In the genomic region with DNA sequence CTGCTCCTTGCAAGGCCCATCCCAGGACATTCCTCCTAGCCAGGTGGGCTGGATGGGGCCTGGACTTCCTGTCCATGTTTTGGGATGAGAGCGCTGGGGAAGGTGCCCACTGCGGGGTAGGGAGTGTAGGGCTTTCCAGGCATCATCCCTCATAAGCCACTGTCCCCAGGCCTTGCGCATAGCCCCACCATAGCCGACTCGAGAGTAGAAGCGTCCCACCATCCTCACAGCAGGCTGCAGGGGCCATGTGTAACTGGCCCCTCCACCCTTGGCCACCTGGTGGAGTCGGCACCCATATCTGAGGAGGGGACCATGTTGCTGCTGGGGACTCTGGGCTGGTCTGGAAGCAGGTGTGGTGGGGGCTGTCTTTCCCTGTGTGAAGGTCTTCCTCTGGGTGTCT, we compare ENCODE assay signal across 13 cellular contexts. TPM values are rescaled to one million over a fixed set of nuclear protein-coding genes. Genes with fewer than 3 reads are reported as not detected.
DNase-seq lines count a peak whose midpoint lies in the region; ATAC-seq and TF ChIP-seq lines count a peak whose summit lies in the region.
"Had no signal": no experiment of that assay in that cellular context is flagged by ENCODE, and none has a peak within 500 bp of the region (broad histone marks: within the 10 kb centered on the region; RNA-seq: fewer than 3 reads in every experiment).

No MANE protein-coding gene starts in this region.

- H3K4me1 ChIP-seq in esophagus squamous epithelium = peaks cover 17 to 95% (median 44%) of the 10 kb centered on the region in 3 donors

- no peaks in the 10 kb centered on the region for H3K27me3 Mint-ChIP-seq in activated CD4-positive, alpha-beta T cell treated with anti-CD3 and anti-CD28 coated beads, Interleukin-2, amount 10 ng/mL, durations not matched to agents 7 days and 5 days
- H3K27me3 Mint-ChIP-seq in WTC11 (ENCODE audit: low read depth) = no peaks in the 10 kb centered on the region
- H3K27me3 Mint-ChIP-seq in stimulated activated memory B cell treated with anti-CD40 and anti-IgM and Interleukin-4, amounts not matched to agents 10 μg/mL and 1 μg/mL and 100 μg/mL, for 72 hours = no peaks in the 10 kb centered on the region

- peak overlapping the region; percentile 98 for H3K27ac Mint-ChIP-seq in activated CD4-positive, alpha-beta T cell treated with anti-CD3 and anti-CD28 coated beads, Interleukin-2, amount 10 ng/mL, durations not matched to agents 7 days and 5 days
- peak overlapping the region; percentile 87; the same call in 1 of the 2 replicates for H3K27ac Mint-ChIP-seq in WTC11
- H3K27ac Mint-ChIP-seq in stimulated activated memory B cell treated with anti-CD40 and anti-IgM and Interleukin-4, amounts not matched to agents 10 μg/mL and 1 μg/mL and 100 μg/mL, for 72 hours = peak overlapping the region; percentile 81

- no peak for ATAC-seq in WTC11
- ATAC-seq in stimulated activated memory B cell treated with anti-CD40 and anti-IgM and Interleukin-4, amounts not matched to agents 10 μg/mL and 1 μg/mL and 100 μg/mL, for 72 hours = no peak
- ATAC-seq in GM18498 (IDR thresholded peaks at IDR 0.05; ENCODE audit: unreplicated experiment) = no peak
- ATAC-seq in HG02885 (IDR thresholded peaks at IDR 0.05; ENCODE audit: poor library complexity, unreplicated experiment) = no peak

- H3K4me1 Mint-ChIP-seq in activated CD4-positive, alpha-beta T cell treated with anti-CD3 and anti-CD28 coated beads, Interleukin-2, amount 10 ng/mL, durations not matched to agents 7 days and 5 days = peaks cover 91% of the 10 kb centered on the region
- peaks cover 50% of the 10 kb centered on the region for H3K4me1 Mint-ChIP-seq in WTC11
- peaks cover 99% of the 10 kb centered on the region for H3K4me1 Mint-ChIP-seq in stimulated activated memory B cell treated with anti-CD40 and anti-IgM and Interleukin-4, amounts not matched to agents 10 μg/mL and 1 μg/mL and 100 μg/mL, for 72 hours

- no peak for TF ChIP-seq POLR2A in esophagus squamous epithelium (IDR thresholded peaks at IDR 0.05)

- no peak overlapping the region for H3K4me3 ChIP-seq in esophagus squamous epithelium

- intact Hi-C loops in esophagus squamous epithelium (cut with DNase I) = no loop called here

- 89 to 97% methylated on average over 5 to 6 of the region's 7 CpGs for WGBS in esophagus squamous epithelium, 2 donors

- no peaks in the 10 kb centered on the region for H3K36me3 ChIP-seq in esophagus squamous epithelium

- TF ChIP-seq CTCF in WTC11 (IDR thresholded peaks at IDR 0.05) = no peak
- TF ChIP-seq CTCF in esophagus squamous epithelium (IDR thresholded peaks at IDR 0.05) = no peak

- H3K27me3 ChIP-seq in esophagus squamous epithelium = no peaks in the 10 kb centered on the region

- no peak for DNase-seq in activated CD4-positive, alpha-beta T cell treated with anti-CD3 and anti-CD28 coated beads, Interleukin-2, amount 10 ng/mL, durations not matched to agents 7 days and 5 days
- DNase-seq in activated CD4-positive, alpha-beta T cell treated with anti-CD3 and anti-CD28 coated beads, Interleukin-2, amount 50 U/mL, for 1 hour = no peak
- DNase-seq in WTC11 (ENCODE audit: low spot score) (no peak), esophagus squamous epithelium (lab: John Stamatoyannopoulos, UW) (no peak), A172 (ENCODE audit: low spot score) (no peak)
- DNase-seq: effector CD8-positive, alpha-beta T cell; NCI-H1105; stimulated activated CD4-positive, alpha-beta T cell treated with anti-CD3 and anti-CD28 coated beads, Interleukin-1b, Interleukin-23, amount 100 ng/mL, for 48 hours; substantia nigra; T-helper 9 cell had no signal

- POLR2A ChIA-PET in activated CD4-positive, alpha-beta T cell treated with anti-CD3 and anti-CD28 coated beads, Interleukin-2, amount 10 ng/mL, durations not matched to agents 7 days and 5 days (lab: Charles Lee) = no interaction called here
- POLR2A ChIA-PET in WTC11 (lab: Charles Lee) = interaction anchor here (1.3 kb wide), 1 partner anchor 10 kb away, joined by 4 read pairs; no protein-coding TSS in a partner anchor

- peak overlapping the region in 3 of 4 donors; percentile 32 to 85 (median 83) for H3K27ac ChIP-seq in esophagus squamous epithelium

- peaks cover 36% of the 10 kb centered on the region for H3K36me3 Mint-ChIP-seq in activated CD4-positive, alpha-beta T cell treated with anti-CD3 and anti-CD28 coated beads, Interleukin-2, amount 10 ng/mL, durations not matched to agents 7 days and 5 days (ENCODE audit: low read depth)
- no peaks in the 10 kb centered on the region; the same call in 1 of the 2 replicates for H3K36me3 Mint-ChIP-seq in WTC11
- peaks cover 45% of the 10 kb centered on the region for H3K36me3 Mint-ChIP-seq in stimulated activated memory B cell treated with anti-CD40 and anti-IgM and Interleukin-4, amounts not matched to agents 10 μg/mL and 1 μg/mL and 100 μg/mL, for 72 hours

- H3K9me3 ChIP-seq in esophagus squamous epithelium = no peaks in the 10 kb centered on the region

- CTCF ChIA-PET in activated CD4-positive, alpha-beta T cell treated with anti-CD3 and anti-CD28 coated beads, Interleukin-2, amount 10 ng/mL, durations not matched to agents 7 days and 5 days (lab: Charles Lee) = interaction anchor here (1.6 to 3.7 kb wide), 5 partner anchors 8 to 40 kb away, joined by 5 to 23 read pairs (median 11); partner anchors contain the start of gene SH2B3
- CTCF ChIA-PET in WTC11 (lab: Charles Lee) = interaction anchor here (0.8 to 3.0 kb wide), 3 partner anchors 10 to 33 kb away, joined by 3 to 35 read pairs (median 8); no protein-coding TSS in a partner anchor

- no peak overlapping the region for H3K4me3 Mint-ChIP-seq in activated CD4-positive, alpha-beta T cell treated with anti-CD3 and anti-CD28 coated beads, Interleukin-2, amount 10 ng/mL, durations not matched to agents 7 days and 5 days
- no peak overlapping the region for H3K4me3 Mint-ChIP-seq in WTC11
- peak overlapping the region; percentile 73 for H3K4me3 Mint-ChIP-seq in stimulated activated memory B cell treated with anti-CD40 and anti-IgM and Interleukin-4, amounts not matched to agents 10 μg/mL and 1 μg/mL and 100 μg/mL, for 72 hours

- no peaks in the 10 kb centered on the region for H3K9me3 Mint-ChIP-seq in activated CD4-positive, alpha-beta T cell treated with anti-CD3 and anti-CD28 coated beads, Interleukin-2, amount 10 ng/mL, durations not matched to agents 7 days and 5 days
- H3K9me3 Mint-ChIP-seq in WTC11 = no peaks in the 10 kb centered on the region
- H3K9me3 Mint-ChIP-seq in stimulated activated memory B cell treated with anti-CD40 and anti-IgM and Interleukin-4, amounts not matched to agents 10 μg/mL and 1 μg/mL and 100 μg/mL, for 72 hours = no peaks in the 10 kb centered on the region

TF ChIP-seq in WTC11, 78 proteins besides CTCF, POLR2A, EP300 and RAD21 (continues in another document):
- TF ChIP-seq TCF7 (CRISPR knock-in tag; IDR thresholded peaks at IDR 0.05; ENCODE audit: low read depth) (no peak), KAT7 (CRISPR knock-in tag; IDR thresholded peaks at IDR 0.05; ENCODE audit: borderline replicate concordance) (no peak), HMGA2 (CRISPR knock-in tag; IDR thresholded peaks at IDR 0.05) (no peak), JAZF1 (CRISPR knock-in tag; IDR thresholded peaks at IDR 0.05) (no peak), CREB1 (CRISPR knock-in tag; IDR thresholded peaks at IDR 0.05) (no peak), ZNF281 (CRISPR knock-in tag; IDR thresholded peaks at IDR 0.05) (no peak), IRF2 (CRISPR knock-in tag; IDR thresholded peaks at IDR 0.05; ENCODE audit: borderline replicate concordance, low read depth) (no peak)
- TF ChIP-seq, protein P1, sequence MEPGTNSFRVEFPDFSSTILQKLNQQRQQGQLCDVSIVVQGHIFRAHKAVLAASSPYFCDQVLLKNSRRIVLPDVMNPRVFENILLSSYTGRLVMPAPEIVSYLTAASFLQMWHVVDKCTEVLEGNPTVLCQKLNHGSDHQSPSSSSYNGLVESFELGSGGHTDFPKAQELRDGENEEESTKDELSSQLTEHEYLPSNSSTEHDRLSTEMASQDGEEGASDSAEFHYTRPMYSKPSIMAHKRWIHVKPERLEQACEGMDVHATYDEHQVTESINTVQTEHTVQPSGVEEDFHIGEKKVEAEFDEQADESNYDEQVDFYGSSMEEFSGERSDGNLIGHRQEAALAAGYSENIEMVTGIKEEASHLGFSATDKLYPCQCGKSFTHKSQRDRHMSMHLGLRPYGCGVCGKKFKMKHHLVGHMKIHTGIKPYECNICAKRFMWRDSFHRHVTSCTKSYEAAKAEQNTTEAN (CRISPR knock-in tag; IDR thresholded peaks at IDR 0.05) = no peak
- TF ChIP-seq, protein P2, sequence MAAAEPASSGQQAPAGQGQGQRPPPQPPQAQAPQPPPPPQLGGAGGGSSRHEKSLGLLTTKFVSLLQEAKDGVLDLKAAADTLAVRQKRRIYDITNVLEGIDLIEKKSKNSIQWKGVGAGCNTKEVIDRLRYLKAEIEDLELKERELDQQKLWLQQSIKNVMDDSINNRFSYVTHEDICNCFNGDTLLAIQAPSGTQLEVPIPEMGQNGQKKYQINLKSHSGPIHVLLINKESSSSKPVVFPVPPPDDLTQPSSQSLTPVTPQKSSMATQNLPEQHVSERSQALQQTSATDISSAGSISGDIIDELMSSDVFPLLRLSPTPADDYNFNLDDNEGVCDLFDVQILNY (CRISPR knock-in tag; IDR thresholded peaks at IDR 0.05) = no peak

RNA-seq across cellular contexts. Expression of gene SH2B3, which starts 30.5 kb away (rescaled TPM):
- total RNA-seq in activated CD4-positive, alpha-beta T cell treated with anti-CD3 and anti-CD28 coated beads, Interleukin-2, amount 10 ng/mL, durations not matched to agents 7 days and 5 days = 10 to 100 TPM; 29.7 to 29.8 TPM
- total RNA-seq in WTC11 (2021) = 20.5 to 31.8 TPM (median 20.7 TPM) in 3 replicates
- 10 to 100 TPM in 1 of 4 donors, 1 to 10 TPM in 3; 3.3 to 16.2 (median 5.6) TPM for total RNA-seq in esophagus squamous epithelium
- total RNA-seq in A172 (2014; rRNA removed; shearing (Covaris generic)) = 30.5 and 32.3 TPM in 2 replicates
